In genomic region chr4:16865897-16866283, GRCh38 we compare ENCODE assay signal across 16 cellular contexts. TPM values are rescaled to one million over a fixed set of nuclear protein-coding genes. Genes with fewer than 3 reads are reported as not detected.
DNase-seq lines count a peak whose midpoint lies in the region; ATAC-seq and TF ChIP-seq lines count a peak whose summit lies in the region.
"Had no signal": no experiment of that assay in that cellular context is flagged by ENCODE, and none has a peak within 500 bp of the region (broad histone marks: within the 10 kb centered on the region; RNA-seq: fewer than 3 reads in every experiment).

No MANE protein-coding gene starts in this region.

- no peak for TF ChIP-seq CTCF in WTC11 (IDR thresholded peaks at IDR 0.05)
- TF ChIP-seq CTCF in endothelial cell (IDR thresholded peaks at IDR 0.05; ENCODE audit: unreplicated experiment), result no peak
- TF ChIP-seq CTCF in left lung (IDR thresholded peaks at IDR 0.05), result no peak
- no peak for TF ChIP-seq CTCF in spleen (IDR thresholded peaks at IDR 0.05 in 8 of 11, conservative IDR thresholded peaks at IDR 0.05 in 3 of 11)

- intact Hi-C loops in left lung (cut with DNase I) (no loop called here), spleen (cut with DNase I; ENCODE audit: low total_unique reads) (no loop called here)

- H3K4me1 ChIP-seq in left lung (no peaks in the 10 kb centered on the region), spleen (peaks cover 0 to 26% (median 10%) of the 10 kb centered on the region in 6 donors)

- H3K4me1 Mint-ChIP-seq in WTC11, result peaks cover 47% of the 10 kb centered on the region
- H3K4me1 Mint-ChIP-seq in endothelial cell (ENCODE audit: unreplicated experiment), result peaks cover 45% of the 10 kb centered on the region
- no peaks in the 10 kb centered on the region for H3K4me1 Mint-ChIP-seq in activated CD4-positive, alpha-beta memory T cell treated with anti-CD3 and anti-CD28 coated beads, Interleukin-2, amount 10 ng/mL, durations not matched to agents 7 days and 5 days
- H3K4me1 Mint-ChIP-seq: CD4-positive, CD25-positive, alpha-beta regulatory T cell had no signal

- H3K27ac ChIP-seq in left lung (peak overlapping the region; percentile 2 to 45), spleen (peak overlapping the region; percentile 7 to 71 (median 52))

- POLR2A ChIA-PET in WTC11 (lab: Charles Lee), result no interaction called here
- POLR2A ChIA-PET in activated CD4-positive, alpha-beta memory T cell treated with anti-CD3 and anti-CD28 coated beads, Interleukin-2, amount 10 ng/mL, durations not matched to agents 7 days and 5 days (lab: Charles Lee), result no interaction called here

- H3K4me3 Mint-ChIP-seq in WTC11 (no peak overlapping the region), endothelial cell (ENCODE audit: unreplicated experiment) (peak overlapping the region; percentile 56)
- H3K4me3 Mint-ChIP-seq in activated CD4-positive, alpha-beta memory T cell treated with anti-CD3 and anti-CD28 coated beads, Interleukin-2, amount 10 ng/mL, durations not matched to agents 7 days and 5 days, result no peak overlapping the region
- H3K4me3 Mint-ChIP-seq: CD4-positive, CD25-positive, alpha-beta regulatory T cell had no signal

- H3K9me3 Mint-ChIP-seq in WTC11 (peaks cover 10% of the 10 kb centered on the region), endothelial cell (ENCODE audit: unreplicated experiment) (no peaks in the 10 kb centered on the region)
- no peaks in the 10 kb centered on the region for H3K9me3 Mint-ChIP-seq in activated CD4-positive, alpha-beta memory T cell treated with anti-CD3 and anti-CD28 coated beads, Interleukin-2, amount 10 ng/mL, durations not matched to agents 7 days and 5 days

- H3K9me3 ChIP-seq in left lung (no peaks in the 10 kb centered on the region), spleen (no peaks in the 10 kb centered on the region)

- H3K36me3 ChIP-seq in left lung, result no peaks in the 10 kb centered on the region
- H3K36me3 ChIP-seq in spleen, result no peaks in the 10 kb centered on the region

- H3K27me3 Mint-ChIP-seq in WTC11 (ENCODE audit: low read depth) (no peaks in the 10 kb centered on the region), endothelial cell (ENCODE audit: unreplicated experiment) (peaks cover 12% of the 10 kb centered on the region)
- H3K27me3 Mint-ChIP-seq in activated CD4-positive, alpha-beta memory T cell treated with anti-CD3 and anti-CD28 coated beads, Interleukin-2, amount 10 ng/mL, durations not matched to agents 7 days and 5 days, result no peaks in the 10 kb centered on the region
- H3K27me3 Mint-ChIP-seq: CD4-positive, CD25-positive, alpha-beta regulatory T cell had no signal

- no peaks in the 10 kb centered on the region for H3K27me3 ChIP-seq in left lung
- no peaks in the 10 kb centered on the region for H3K27me3 ChIP-seq in spleen (replicated peaks in 1 of 7)

- CTCF ChIA-PET in WTC11 (lab: Charles Lee), result interaction anchor here (0.7 kb wide), 1 partner anchor 74 kb away, joined by 3 read pairs; no protein-coding TSS in a partner anchor
- CTCF ChIA-PET in activated CD4-positive, alpha-beta memory T cell treated with anti-CD3 and anti-CD28 coated beads, Interleukin-2, amount 10 ng/mL, durations not matched to agents 7 days and 5 days (lab: Charles Lee), result no interaction called here

- no peak for TF ChIP-seq POLR2A in spleen (IDR thresholded peaks at IDR 0.05)

- peak overlapping the region; percentile 42; the same call in 1 of the 2 replicates for H3K27ac Mint-ChIP-seq in WTC11
- H3K27ac Mint-ChIP-seq in endothelial cell (ENCODE audit: unreplicated experiment), result peak overlapping the region; percentile 92
- no peak overlapping the region for H3K27ac Mint-ChIP-seq in activated CD4-positive, alpha-beta memory T cell treated with anti-CD3 and anti-CD28 coated beads, Interleukin-2, amount 10 ng/mL, durations not matched to agents 7 days and 5 days
- H3K27ac Mint-ChIP-seq: CD4-positive, CD25-positive, alpha-beta regulatory T cell had no signal

- no peak overlapping the region for H3K4me3 ChIP-seq in left lung
- H3K4me3 ChIP-seq in spleen, result no peak overlapping the region

- DNase-seq in WTC11 (ENCODE audit: low spot score) (no peak), endothelial cell (ENCODE audit: low spot score) (no peak), left lung (no peak), spleen (no peak)
- no peak for DNase-seq in activated CD4-positive, alpha-beta memory T cell treated with anti-CD3 and anti-CD28 coated beads, Interleukin-2, amount 10 ng/mL, durations not matched to agents 7 days and 5 days
- DNase-seq in stimulated activated CD4-positive, alpha-beta T cell treated with anti-CD3 and anti-CD28 coated beads, Interleukin-4, amount 100 ng/mL, for 1 hour, result no peak
- DNase-seq: CD4-positive, CD25-positive, alpha-beta regulatory T cell; DMS79; Kasumi-1; NCI-H1694; NCI-H2081 treated with DMSO at 0.1 percent for 48 hours; NCI-H446; NCI-H526 had no signal

- peaks cover 6% of the 10 kb centered on the region for H3K36me3 Mint-ChIP-seq in WTC11
- peaks cover 34% of the 10 kb centered on the region for H3K36me3 Mint-ChIP-seq in endothelial cell (ENCODE audit: low read depth, unreplicated experiment)
- H3K36me3 Mint-ChIP-seq in activated CD4-positive, alpha-beta memory T cell treated with anti-CD3 and anti-CD28 coated beads, Interleukin-2, amount 10 ng/mL, durations not matched to agents 7 days and 5 days (ENCODE audit: low read depth), result no peaks in the 10 kb centered on the region
- H3K36me3 Mint-ChIP-seq: CD4-positive, CD25-positive, alpha-beta regulatory T cell had no signal

- ATAC-seq in WTC11 (no peak), left lung (no peak), GM19328 (IDR thresholded peaks at IDR 0.05; ENCODE audit: unreplicated experiment) (no peak)

- WGBS in spleen, 5 donors, result 51 to 79% (median 67%) methylated on average over 4 of the region's 4 CpGs

TF ChIP-seq in WTC11, 78 proteins besides CTCF, POLR2A, EP300 and RAD21 (continues in another document):
- TF ChIP-seq, protein P1, sequence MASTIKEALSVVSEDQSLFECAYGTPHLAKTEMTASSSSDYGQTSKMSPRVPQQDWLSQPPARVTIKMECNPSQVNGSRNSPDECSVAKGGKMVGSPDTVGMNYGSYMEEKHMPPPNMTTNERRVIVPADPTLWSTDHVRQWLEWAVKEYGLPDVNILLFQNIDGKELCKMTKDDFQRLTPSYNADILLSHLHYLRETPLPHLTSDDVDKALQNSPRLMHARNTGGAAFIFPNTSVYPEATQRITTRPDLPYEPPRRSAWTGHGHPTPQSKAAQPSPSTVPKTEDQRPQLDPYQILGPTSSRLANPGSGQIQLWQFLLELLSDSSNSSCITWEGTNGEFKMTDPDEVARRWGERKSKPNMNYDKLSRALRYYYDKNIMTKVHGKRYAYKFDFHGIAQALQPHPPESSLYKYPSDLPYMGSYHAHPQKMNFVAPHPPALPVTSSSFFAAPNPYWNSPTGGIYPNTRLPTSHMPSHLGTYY (CRISPR knock-in tag; IDR thresholded peaks at IDR 0.05), result no peak
- TF ChIP-seq, protein P2, sequence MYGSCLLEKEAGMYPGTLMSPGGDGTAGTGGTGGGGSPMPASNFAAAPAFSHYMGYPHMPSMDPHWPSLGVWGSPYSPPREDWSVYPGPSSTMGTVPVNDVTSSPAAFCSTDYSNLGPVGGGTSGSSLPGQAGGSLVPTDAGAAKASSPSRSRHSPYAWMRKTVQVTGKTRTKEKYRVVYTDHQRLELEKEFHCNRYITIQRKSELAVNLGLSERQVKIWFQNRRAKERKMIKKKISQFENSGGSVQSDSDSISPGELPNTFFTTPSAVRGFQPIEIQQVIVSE (CRISPR knock-in tag; IDR thresholded peaks at IDR 0.05; ENCODE audit: borderline replicate concordance), result no peak
- TF ChIP-seq PRRX2 (CRISPR knock-in tag; IDR thresholded peaks at IDR 0.05) (no peak), USF1 (CRISPR knock-in tag; IDR thresholded peaks at IDR 0.05) (no peak)
- TF ChIP-seq, protein P3, sequence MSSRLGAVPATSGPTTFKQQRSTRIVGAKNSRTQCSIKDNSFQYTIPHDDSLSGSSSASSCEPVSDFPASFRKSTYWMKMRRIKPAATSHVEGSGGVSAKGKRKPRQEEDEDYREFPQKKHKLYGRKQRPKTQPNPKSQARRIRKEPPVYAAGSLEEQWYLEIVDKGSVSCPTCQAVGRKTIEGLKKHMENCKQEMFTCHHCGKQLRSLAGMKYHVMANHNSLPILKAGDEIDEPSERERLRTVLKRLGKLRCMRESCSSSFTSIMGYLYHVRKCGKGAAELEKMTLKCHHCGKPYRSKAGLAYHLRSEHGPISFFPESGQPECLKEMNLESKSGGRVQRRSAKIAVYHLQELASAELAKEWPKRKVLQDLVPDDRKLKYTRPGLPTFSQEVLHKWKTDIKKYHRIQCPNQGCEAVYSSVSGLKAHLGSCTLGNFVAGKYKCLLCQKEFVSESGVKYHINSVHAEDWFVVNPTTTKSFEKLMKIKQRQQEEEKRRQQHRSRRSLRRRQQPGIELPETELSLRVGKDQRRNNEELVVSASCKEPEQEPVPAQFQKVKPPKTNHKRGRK (CRISPR knock-in tag; IDR thresholded peaks at IDR 0.05; ENCODE audit: borderline replicate concordance), result no peak
- TF ChIP-seq, protein P4, sequence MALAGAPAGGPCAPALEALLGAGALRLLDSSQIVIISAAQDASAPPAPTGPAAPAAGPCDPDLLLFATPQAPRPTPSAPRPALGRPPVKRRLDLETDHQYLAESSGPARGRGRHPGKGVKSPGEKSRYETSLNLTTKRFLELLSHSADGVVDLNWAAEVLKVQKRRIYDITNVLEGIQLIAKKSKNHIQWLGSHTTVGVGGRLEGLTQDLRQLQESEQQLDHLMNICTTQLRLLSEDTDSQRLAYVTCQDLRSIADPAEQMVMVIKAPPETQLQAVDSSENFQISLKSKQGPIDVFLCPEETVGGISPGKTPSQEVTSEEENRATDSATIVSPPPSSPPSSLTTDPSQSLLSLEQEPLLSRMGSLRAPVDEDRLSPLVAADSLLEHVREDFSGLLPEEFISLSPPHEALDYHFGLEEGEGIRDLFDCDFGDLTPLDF (CRISPR knock-in tag; IDR thresholded peaks at IDR 0.05), result no peak

RNA-seq across cellular contexts. Expression of gene LDB2, which starts 32.6 kb away (rescaled TPM):
- total RNA-seq in WTC11 (2021) (62.4 to 67.4 TPM (median 67.3 TPM) in 3 replicates), endothelial cell (ENCODE audit: unreplicated experiment) (268 TPM), left lung (10 to 100 TPM; 37.7 to 74.0 TPM), spleen (100 to 1,000 TPM; 113 to 257 (median 149) TPM)
- 10 to 100 TPM; 24.1 to 52.2 (median 28.1) TPM for polyA plus RNA-seq in spleen
- total RNA-seq in activated CD4-positive, alpha-beta memory T cell treated with anti-CD3 and anti-CD28 coated beads, Interleukin-2, amount 10 ng/mL, durations not matched to agents 7 days and 5 days, result not detected
- total RNA-seq: CD4-positive, CD25-positive, alpha-beta regulatory T cell; MCF 10A; OCI-LY7 had no signal
- polyA plus RNA-seq: CD4-positive, CD25-positive, alpha-beta regulatory T cell had no signal

Comparison
In these comparisons a context has a peak if more than half of its experiments do, and no peak if none do; other contexts are left out.
1. RNA of gene LDB2, which starts 32.6 kb away (total RNA-seq): 268 TPM in endothelial cell (single experiment), 113 to 257 TPM in spleen, 37.7 to 74.0 TPM in left lung and 62.4 to 67.4 TPM in WTC11; not detected in activated CD4-positive, alpha-beta memory T cell treated with anti-CD3 and anti-CD28 coated beads, Interleukin-2, amount 10 ng/mL, durations not matched to agents 7 days and 5 days; every median in the first group is over 10 times any median in the second.